In genomic region chr19:47523473-47523872, GRCh38 we compare ENCODE assay signal across 13 cellular contexts. TPM values are rescaled to one million over a fixed set of nuclear protein-coding genes. Genes with fewer than 3 reads are reported as not detected.
A peak's percentile ranks its signal among the peaks of the same experiment; 100 is the strongest.
DNase-seq lines count a peak whose midpoint lies in the region; ATAC-seq and TF ChIP-seq lines count a peak whose summit lies in the region.
"Had no signal": no experiment of that assay in that cellular context is flagged by ENCODE, and none has a peak within 500 bp of the region (broad histone marks: within the 10 kb centered on the region; RNA-seq: fewer than 3 reads in every experiment).

No MANE protein-coding gene starts in this region.

- H4K20me1 ChIP-seq in OCI-LY7 (ENCODE audit: insufficient read depth, low read length), result no peaks in the 10 kb centered on the region

- 24% methylated on average over 7 of the region's 7 CpGs for WGBS in liver

- no TSS peak for BruUV-seq in OCI-LY7 (replicated peaks; lab: Mats Ljungman, UMichigan)

- no peak overlapping the region for H3K27ac ChIP-seq in OCI-LY7 (ENCODE audit: low read depth, low read length, poor library complexity, severe bottlenecking)
- H3K27ac ChIP-seq in liver (ENCODE audit: low read depth in 1 of 2, low read length in 2 of 2), result no peak overlapping the region
- no peak overlapping the region for H3K27ac ChIP-seq in foreskin keratinocyte

- H3K4me2 ChIP-seq in OCI-LY7 (ENCODE audit: low read length), result peak overlapping the region; percentile 37

- DNase-seq in BE2C (peak; percentile 78), H4 (ENCODE audit: low spot score) (peak; percentile 45), OCI-LY7 (ENCODE audit: low spot score) (peak; percentile 47), foreskin keratinocyte (no peak), T-helper 2 cell (no peak), GM03348 (ENCODE audit: low spot score) (no peak), A172 (ENCODE audit: low spot score) (no peak)
- DNase-seq: Kasumi-1, midbrain, SIG-M5 had no signal

- H3K9me3 ChIP-seq in BE2C (no peaks in the 10 kb centered on the region), OCI-LY7 (ENCODE audit: low read length) (no peaks in the 10 kb centered on the region), liver (ENCODE audit: control insufficient read depth in 4 of 4, low read length in 3 of 4) (no peaks in the 10 kb centered on the region)
- H3K9me3 ChIP-seq: esophagus muscularis mucosa had no signal

- H3K9ac ChIP-seq in liver (ENCODE audit: low read depth in 1 of 2, low read length in 2 of 2), result no peak overlapping the region

- intact Hi-C loops in OCI-LY7 (cut with micrococcal nuclease; ENCODE audit: unreplicated experiment), result no loop called here

- TF ChIP-seq CTCF in BE2C (IDR thresholded peaks at IDR 0.05; ENCODE audit: low read depth, low read length) (no peak), OCI-LY7 (conservative IDR thresholded peaks at IDR 0.05; ENCODE audit: low read length) (no peak), liver (IDR thresholded peaks at IDR 0.05; ENCODE audit: low read depth, low read length, missing input control) (no peak), foreskin keratinocyte (conservative IDR thresholded peaks at IDR 0.05) (no peak)

- no peak for ATAC-seq in foreskin keratinocyte
- ATAC-seq: stimulated activated memory B cell treated with anti-CD40 and anti-IgM and Interleukin-4, amounts not matched to agents 10 μg/mL and 1 μg/mL and 100 μg/mL, for 72 hours had no signal

- POLR2A ChIA-PET in OCI-LY7 (lab: Charles Lee), result interaction anchor here (0.6 to 0.8 kb wide), 4 partner anchors 71 to 200 kb away, joined by 3 to 4 read pairs (median 3); no protein-coding TSS in a partner anchor

- H3K4me1 ChIP-seq in BE2C (peaks cover 5% of the 10 kb centered on the region), OCI-LY7 (ENCODE audit: insufficient read depth, low read length, poor library complexity, severe bottlenecking) (peaks cover 48% of the 10 kb centered on the region), liver (ENCODE audit: control insufficient read depth in 4 of 4, insufficient read depth in 4 of 4, low read length in 3 of 4) (peaks cover 0 to 3% (median 1%) of the 10 kb centered on the region in 4 donors), foreskin keratinocyte (no peaks in the 10 kb centered on the region)

- H3K4me3 ChIP-seq in BE2C (ENCODE audit: low read depth, low read length) (no peak overlapping the region), OCI-LY7 (ENCODE audit: low read depth, low read length, poor library complexity, severe bottlenecking) (no peak overlapping the region), liver (ENCODE audit: low read depth in 1 of 3, low read length in 3 of 3) (no peak overlapping the region)
- H3K4me3 ChIP-seq: esophagus muscularis mucosa had no signal

- H3K27me3 ChIP-seq in BE2C (no peaks in the 10 kb centered on the region), liver (ENCODE audit: control insufficient read depth in 4 of 4, insufficient read depth in 4 of 4, low read length in 3 of 4) (no peaks in the 10 kb centered on the region), foreskin keratinocyte (peaks cover 3% of the 10 kb centered on the region)

- no peaks in the 10 kb centered on the region for H3K79me2 ChIP-seq in OCI-LY7 (ENCODE audit: insufficient read depth, low read depth, low read length)

- H3K36me3 ChIP-seq in BE2C (no peaks in the 10 kb centered on the region), OCI-LY7 (ENCODE audit: insufficient read depth, low read length) (no peaks in the 10 kb centered on the region), liver (ENCODE audit: control insufficient read depth in 4 of 4, insufficient read depth in 3 of 4, low read depth in 1 of 4, low read length in 3 of 4) (no peaks in the 10 kb centered on the region)
- H3K36me3 ChIP-seq: esophagus muscularis mucosa had no signal

- CTCF ChIA-PET in OCI-LY7 (lab: Charles Lee; ENCODE audit: unreplicated experiment), result interaction anchor here (0.6 kb wide), 1 partner anchor 95 kb away, joined by 3 read pairs; no protein-coding TSS in a partner anchor

- peak; percentile 10 to 39 for TF ChIP-seq RAD21 in liver (IDR thresholded peaks at IDR 0.05)

- H3K9me2 ChIP-seq in OCI-LY7 (ENCODE audit: insufficient read depth, low read length), result no peaks in the 10 kb centered on the region

- H2AFZ ChIP-seq in OCI-LY7 (ENCODE audit: low read length), result peak overlapping the region; percentile 86

TF ChIP-seq in liver, 16 proteins besides CTCF, POLR2A, EP300 and RAD21 (continues in another document):
- TF ChIP-seq MAX (IDR thresholded peaks at IDR 0.05), result no peak
- TF ChIP-seq JUND (IDR thresholded peaks at IDR 0.05), result no peak
- TF ChIP-seq YY1 (IDR thresholded peaks at IDR 0.05), result no peak
- peak; percentile 51 for TF ChIP-seq SP1 (IDR thresholded peaks at IDR 0.05)
- peak; percentile 81 for TF ChIP-seq NR2F2 (IDR thresholded peaks at IDR 0.05)
- TF ChIP-seq ZBTB33 (IDR thresholded peaks at IDR 0.05), result no peak
- no peak for TF ChIP-seq FOXA1 (IDR thresholded peaks at IDR 0.05)

RNA-seq across cellular contexts. Expression of gene NAPA, which starts 8.6 kb away (rescaled TPM):
- polyA plus RNA-seq in BE2C (2012; ENCODE audit: insufficient read depth, insufficient read length, low read depth), result 386 TPM
- total RNA-seq in H4 (2014; rRNA removed; shearing (Covaris generic)), result 125 and 135 TPM in 2 replicates
- 54.7 and 71.4 TPM in 2 replicates for total RNA-seq in OCI-LY7 (2014; rRNA removed; shearing (Covaris generic))
- total RNA-seq in OCI-LY7 (2022), result 56.5 and 63.1 TPM in 2 replicates
- total RNA-seq in liver, result 100 to 1,000 TPM in 1 of 2 donors, 10 to 100 TPM in 1; 73.4 to 116 TPM
- polyA plus RNA-seq in liver, result 100 to 1,000 TPM; 125 to 132 TPM
- total RNA-seq in foreskin keratinocyte, result 71.7 and 74.2 TPM in 2 replicates
- polyA plus RNA-seq in foreskin keratinocyte, result 99.5 and 99.6 TPM in 2 replicates
- total RNA-seq in A172 (2014; rRNA removed; shearing (Covaris generic)), result 70.1 and 91.7 TPM in 2 replicates

RNA-seq across cellular contexts. Expression of gene KPTN, which starts 39.5 kb away (rescaled TPM):
- polyA plus RNA-seq in BE2C (2012; ENCODE audit: insufficient read depth, insufficient read length, low read depth), result 27.9 TPM
- 9.2 and 10.6 TPM in 2 replicates for total RNA-seq in H4 (2014; rRNA removed; shearing (Covaris generic))
- 13.8 and 14.0 TPM in 2 replicates for total RNA-seq in OCI-LY7 (2014; rRNA removed; shearing (Covaris generic))
- total RNA-seq in OCI-LY7 (2022), result 11.5 and 13.6 TPM in 2 replicates
- 1 to 10 TPM; 2.3 to 3.6 TPM for total RNA-seq in liver
- 1 to 10 TPM; 4.4 to 6.0 TPM for polyA plus RNA-seq in liver
- 8.3 and 9.6 TPM in 2 replicates for total RNA-seq in foreskin keratinocyte
- 11.2 and 11.8 TPM in 2 replicates for polyA plus RNA-seq in foreskin keratinocyte
- total RNA-seq in A172 (2014; rRNA removed; shearing (Covaris generic)), result 3.0 and 4.2 TPM in 2 replicates

RNA-seq across cellular contexts. Expression of gene ZNF541, which starts 49.5 kb away (rescaled TPM):
- 0.23 TPM for polyA plus RNA-seq in BE2C (2012; ENCODE audit: insufficient read depth, insufficient read length, low read depth)
- total RNA-seq in H4 (2014; rRNA removed; shearing (Covaris generic)), result not detected in 2 replicates
- not detected in 2 replicates for total RNA-seq in OCI-LY7 (2014; rRNA removed; shearing (Covaris generic))
- total RNA-seq in OCI-LY7 (2022), result not detected in 2 replicates
- total RNA-seq in liver, result under 1 TPM; 0.05 to 0.08 TPM
- under 1 TPM in 1 of 2 donors, not detected in 1; 0.09 TPM for polyA plus RNA-seq in liver
- total RNA-seq in foreskin keratinocyte, result not detected in 2 replicates
- polyA plus RNA-seq in foreskin keratinocyte, result not detected in 2 replicates
- not detected in 2 replicates for total RNA-seq in A172 (2014; rRNA removed; shearing (Covaris generic))

RNA-seq across cellular contexts. Expression of gene SLC8A2, which starts 51.8 kb away (rescaled TPM):
- polyA plus RNA-seq in BE2C (2012; ENCODE audit: insufficient read depth, insufficient read length, low read depth), result 1.8 TPM
- 0.19 TPM in 1 of 2 replicates, not detected in the other for total RNA-seq in H4 (2014; rRNA removed; shearing (Covaris generic))
- total RNA-seq in OCI-LY7 (2014; rRNA removed; shearing (Covaris generic)), result 0.13 TPM in 1 of 2 replicates, not detected in the other
- total RNA-seq in OCI-LY7 (2022) (0.36 and 0.59 TPM in 2 replicates), liver (under 1 TPM in 1 of 2 donors, not detected in 1; 0.25 TPM), foreskin keratinocyte (0.07 and 0.34 TPM in 2 replicates)
- polyA plus RNA-seq in liver (under 1 TPM in 1 of 2 donors, not detected in 1; 0.01 TPM), foreskin keratinocyte (0.04 and 0.09 TPM in 2 replicates)
- not detected in 2 replicates for total RNA-seq in A172 (2014; rRNA removed; shearing (Covaris generic))

Comparison
In these comparisons a context has a peak if more than half of its experiments do, and no peak if none do; other contexts are left out.
1. DNase-seq: peak in BE2C (single experiment), H4 (single experiment) and OCI-LY7 (single experiment); none in foreskin keratinocyte (0 of 2), T-helper 2 cell (0 of 5), GM03348 (single experiment) and A172 (single experiment).